ENCODE assay signal across 17 cellular contexts in the genomic region with DNA sequence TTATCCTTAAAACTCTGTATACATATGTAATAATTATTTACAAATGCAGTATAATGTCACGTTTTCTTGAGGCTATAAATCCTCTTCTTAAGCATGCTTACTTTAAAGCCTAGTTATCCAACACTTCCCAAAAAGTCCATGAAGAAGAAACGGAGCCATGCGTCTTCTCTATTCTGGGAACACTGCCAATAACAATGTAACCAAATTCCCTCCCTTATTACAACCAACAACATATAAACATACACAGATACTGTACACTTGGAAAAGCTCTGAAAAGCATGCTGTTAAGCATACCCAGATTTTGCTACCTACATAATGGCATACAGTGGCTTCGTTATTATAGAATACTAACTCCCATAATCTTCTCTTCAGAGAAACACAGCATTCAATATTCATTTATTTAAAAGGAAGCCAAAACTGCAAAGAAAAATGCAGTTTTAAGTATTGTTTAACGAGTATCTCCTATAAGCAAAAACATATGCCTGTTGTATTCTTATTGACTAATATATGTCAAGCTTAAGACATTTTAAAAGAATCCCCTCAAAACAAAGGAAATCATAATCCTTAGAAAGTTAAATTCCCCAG.
DNase-seq lines count a peak whose midpoint lies in the region; ATAC-seq, FAIRE-seq and TF ChIP-seq lines count a peak whose summit lies in the region.
"Had no signal": no experiment of that assay in that cellular context is flagged by ENCODE, and none has a peak within 500 bp of the region (broad histone marks: within the 10 kb centered on the region; RNA-seq: fewer than 3 reads in every experiment).

No MANE protein-coding gene starts in this region.

- FAIRE-seq in endometrium (lab: Jason Lieb, UNC): peak; percentile 58
- FAIRE-seq: A549 had no signal

- H2AFZ ChIP-seq in GM23338: no peak overlapping the region

- H3K27me3 ChIP-seq in GM23338 (ENCODE audit: insufficient read depth): no peaks in the 10 kb centered on the region
- H3K27me3 ChIP-seq: spleen, upper lobe of left lung had no signal

- no peaks in the 10 kb centered on the region for H4K20me1 ChIP-seq in GM23338 (replicated peaks; ENCODE audit: insufficient read depth)

- H3K27me3 Mint-ChIP-seq in GM23338 (ENCODE audit: insufficient read depth, low read depth, poor library complexity): no peaks in the 10 kb centered on the region
- H3K27me3 Mint-ChIP-seq in WTC11 (ENCODE audit: low read depth): no peaks in the 10 kb centered on the region
- H3K27me3 Mint-ChIP-seq: CD4-positive, alpha-beta T cell; naive thymus-derived CD8-positive, alpha-beta T cell had no signal

- H3K9me2 ChIP-seq in GM23338 (ENCODE audit: insufficient read depth): no peaks in the 10 kb centered on the region

- H3K4me3 ChIP-seq in GM23338: no peak overlapping the region
- H3K4me3 ChIP-seq: A549, spleen, upper lobe of left lung had no signal

- DNase-seq in NCI-H2107 treated with DMSO at 0.1 percent for 48 hours (lab: John Stamatoyannopoulos, UW; ENCODE audit: unreplicated experiment) (peak; percentile 73), NCI-H2107 (lab: John Stamatoyannopoulos, UW) (no peak), NCI-H345 (lab: John Stamatoyannopoulos, UW) (peak; percentile 52), GM23338 (ENCODE audit: low spot score) (no peak), WTC11 (ENCODE audit: low spot score) (no peak)
- no peak for DNase-seq in NK-92 treated with Interleukin-12 subunit alpha and Interleukin-12 subunit beta, amount 100 ng/mL, for 24 hours (lab: John Stamatoyannopoulos, UW)
- DNase-seq: activated CD8-positive, alpha-beta T cell treated with anti-CD3 and anti-CD28 coated beads, Interleukin-2, amount 10 ng/mL, durations not matched to agents 7 days and 5 days; CD4-positive, alpha-beta T cell; posterior cingulate gyrus; spleen; upper lobe of left lung had no signal

- ATAC-seq in GM23338 (no peak), WTC11 (no peak), GM21447 (IDR thresholded peaks at IDR 0.05; ENCODE audit: unreplicated experiment) (no peak)
- ATAC-seq: activated CD8-positive, alpha-beta T cell treated with anti-CD3 and anti-CD28 coated beads, Interleukin-2, amount 10 ng/mL, durations not matched to agents 7 days and 5 days; stimulated activated effector memory CD8-positive, alpha-beta T cell treated with anti-CD3 and anti-CD28 coated beads, Interleukin-12 subunit alpha, Interleukin-12 subunit beta, amount 100 ng/mL, for 72 hours had no signal

- CTCF ChIA-PET in WTC11 (lab: Charles Lee): interaction anchor here (0.7 to 1.6 kb wide), 2 partner anchors 276 to 317 kb away, joined by 3 read pairs; no protein-coding TSS in a partner anchor

- no peak overlapping the region for H3K27ac ChIP-seq in GM23338 (ENCODE audit: low read depth)
- H3K27ac ChIP-seq: A549, spleen, upper lobe of left lung had no signal

- POLR2A ChIA-PET in WTC11 (lab: Charles Lee): no interaction called here

- H3K4me1 Mint-ChIP-seq in GM23338 (no peaks in the 10 kb centered on the region), WTC11 (no peaks in the 10 kb centered on the region)
- H3K4me1 Mint-ChIP-seq: immature natural killer cell; naive thymus-derived CD8-positive, alpha-beta T cell; stimulated activated effector memory CD8-positive, alpha-beta T cell treated with anti-CD3 and anti-CD28 coated beads, Interleukin-12 subunit alpha, Interleukin-12 subunit beta, amount 100 ng/mL, for 72 hours had no signal

- H3K36me3 Mint-ChIP-seq in GM23338 (ENCODE audit: low read depth): no peaks in the 10 kb centered on the region; the same call in 2 of the 3 replicates
- 0 out of 2 replicates have a peak, but pooled peaks cover 5% of the 10 kb centered on the region for H3K36me3 Mint-ChIP-seq in WTC11

- TF ChIP-seq CTCF in GM23338 (conservative IDR thresholded peaks at IDR 0.05; ENCODE audit: low read depth in 2 of 2) (no peak), WTC11 (IDR thresholded peaks at IDR 0.05) (no peak)

- H3K9me3 Mint-ChIP-seq in GM23338 (no peaks in the 10 kb centered on the region), WTC11 (no peaks in the 10 kb centered on the region)
- H3K9me3 Mint-ChIP-seq: CD4-positive, alpha-beta T cell; immature natural killer cell; naive thymus-derived CD8-positive, alpha-beta T cell; stimulated activated effector memory CD8-positive, alpha-beta T cell treated with anti-CD3 and anti-CD28 coated beads, Interleukin-12 subunit alpha, Interleukin-12 subunit beta, amount 100 ng/mL, for 72 hours had no signal

- no peaks in the 10 kb centered on the region for H3K79me2 ChIP-seq in GM23338 (replicated peaks; ENCODE audit: insufficient read depth)

- no peaks in the 10 kb centered on the region for H3K36me3 ChIP-seq in GM23338 (ENCODE audit: insufficient read depth)

- H3K27ac Mint-ChIP-seq in GM23338 (no peak overlapping the region), WTC11 (no peak overlapping the region)
- H3K27ac Mint-ChIP-seq: activated CD8-positive, alpha-beta T cell treated with anti-CD3 and anti-CD28 coated beads, Interleukin-2, amount 10 ng/mL, durations not matched to agents 7 days and 5 days; CD4-positive, alpha-beta T cell; immature natural killer cell; naive thymus-derived CD8-positive, alpha-beta T cell; stimulated activated effector memory CD8-positive, alpha-beta T cell treated with anti-CD3 and anti-CD28 coated beads, Interleukin-12 subunit alpha, Interleukin-12 subunit beta, amount 100 ng/mL, for 72 hours had no signal

- no peaks in the 10 kb centered on the region for H3K4me1 ChIP-seq in GM23338 (ENCODE audit: insufficient read depth)
- H3K4me1 ChIP-seq: spleen, upper lobe of left lung had no signal

- H3F3A ChIP-seq in GM23338 (replicated peaks; ENCODE audit: low read depth): no peaks in the 10 kb centered on the region

- no peak overlapping the region for H3K4me2 ChIP-seq in GM23338
- H3K4me2 ChIP-seq: A549 had no signal

- H3K4me3 Mint-ChIP-seq in GM23338 (no peak overlapping the region), WTC11 (no peak overlapping the region)
- H3K4me3 Mint-ChIP-seq: activated CD8-positive, alpha-beta T cell treated with anti-CD3 and anti-CD28 coated beads, Interleukin-2, amount 10 ng/mL, durations not matched to agents 7 days and 5 days; CD4-positive, alpha-beta T cell; immature natural killer cell; naive thymus-derived CD8-positive, alpha-beta T cell; stimulated activated effector memory CD8-positive, alpha-beta T cell treated with anti-CD3 and anti-CD28 coated beads, Interleukin-12 subunit alpha, Interleukin-12 subunit beta, amount 100 ng/mL, for 72 hours had no signal

TF ChIP-seq in GM23338, 12 proteins besides CTCF, POLR2A, EP300 and RAD21 (continues in another document):
- TF ChIP-seq JUNB (IDR thresholded peaks at IDR 0.05; ENCODE audit: unreplicated experiment) (no peak), POLR2AphosphoS5 (IDR thresholded peaks at IDR 0.05; ENCODE audit: low read depth) (no peak), NANOG (IDR thresholded peaks at IDR 0.05; ENCODE audit: borderline replicate concordance) (no peak), ZNF114 (CRISPR knock-in tag; IDR thresholded peaks at IDR 0.05) (no peak)

TF ChIP-seq in WTC11, 78 proteins besides CTCF, POLR2A, EP300 and RAD21 (continues in another document):
- TF ChIP-seq, protein P1, sequence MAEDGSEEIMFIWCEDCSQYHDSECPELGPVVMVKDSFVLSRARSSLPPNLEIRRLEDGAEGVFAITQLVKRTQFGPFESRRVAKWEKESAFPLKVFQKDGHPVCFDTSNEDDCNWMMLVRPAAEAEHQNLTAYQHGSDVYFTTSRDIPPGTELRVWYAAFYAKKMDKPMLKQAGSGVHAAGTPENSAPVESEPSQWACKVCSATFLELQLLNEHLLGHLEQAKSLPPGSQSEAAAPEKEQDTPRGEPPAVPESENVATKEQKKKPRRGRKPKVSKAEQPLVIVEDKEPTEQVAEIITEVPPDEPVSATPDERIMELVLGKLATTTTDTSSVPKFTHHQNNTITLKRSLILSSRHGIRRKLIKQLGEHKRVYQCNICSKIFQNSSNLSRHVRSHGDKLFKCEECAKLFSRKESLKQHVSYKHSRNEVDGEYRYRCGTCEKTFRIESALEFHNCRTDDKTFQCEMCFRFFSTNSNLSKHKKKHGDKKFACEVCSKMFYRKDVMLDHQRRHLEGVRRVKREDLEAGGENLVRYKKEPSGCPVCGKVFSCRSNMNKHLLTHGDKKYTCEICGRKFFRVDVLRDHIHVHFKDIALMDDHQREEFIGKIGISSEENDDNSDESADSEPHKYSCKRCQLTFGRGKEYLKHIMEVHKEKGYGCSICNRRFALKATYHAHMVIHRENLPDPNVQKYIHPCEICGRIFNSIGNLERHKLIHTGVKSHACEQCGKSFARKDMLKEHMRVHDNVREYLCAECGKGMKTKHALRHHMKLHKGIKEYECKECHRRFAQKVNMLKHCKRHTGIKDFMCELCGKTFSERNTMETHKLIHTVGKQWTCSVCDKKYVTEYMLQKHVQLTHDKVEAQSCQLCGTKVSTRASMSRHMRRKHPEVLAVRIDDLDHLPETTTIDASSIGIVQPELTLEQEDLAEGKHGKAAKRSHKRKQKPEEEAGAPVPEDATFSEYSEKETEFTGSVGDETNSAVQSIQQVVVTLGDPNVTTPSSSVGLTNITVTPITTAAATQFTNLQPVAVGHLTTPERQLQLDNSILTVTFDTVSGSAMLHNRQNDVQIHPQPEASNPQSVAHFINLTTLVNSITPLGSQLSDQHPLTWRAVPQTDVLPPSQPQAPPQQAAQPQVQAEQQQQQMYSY (CRISPR knock-in tag; IDR thresholded peaks at IDR 0.05): no peak
- TF ChIP-seq ZNF396 (CRISPR knock-in tag; IDR thresholded peaks at IDR 0.05; ENCODE audit: borderline replicate concordance) (no peak), EMX1 (CRISPR knock-in tag; IDR thresholded peaks at IDR 0.05) (no peak)
- TF ChIP-seq, protein P2, sequence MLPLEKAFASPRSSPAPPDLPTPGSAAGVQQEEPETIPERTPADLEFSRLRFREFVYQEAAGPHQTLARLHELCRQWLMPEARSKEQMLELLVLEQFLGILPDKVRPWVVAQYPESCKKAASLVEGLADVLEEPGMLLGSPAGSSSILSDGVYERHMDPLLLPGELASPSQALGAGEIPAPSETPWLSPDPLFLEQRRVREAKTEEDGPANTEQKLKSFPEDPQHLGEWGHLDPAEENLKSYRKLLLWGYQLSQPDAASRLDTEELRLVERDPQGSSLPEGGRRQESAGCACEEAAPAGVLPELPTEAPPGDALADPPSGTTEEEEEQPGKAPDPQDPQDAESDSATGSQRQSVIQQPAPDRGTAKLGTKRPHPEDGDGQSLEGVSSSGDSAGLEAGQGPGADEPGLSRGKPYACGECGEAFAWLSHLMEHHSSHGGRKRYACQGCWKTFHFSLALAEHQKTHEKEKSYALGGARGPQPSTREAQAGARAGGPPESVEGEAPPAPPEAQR (CRISPR knock-in tag; IDR thresholded peaks at IDR 0.05): no peak

Comparison
In these comparisons a context has a peak if more than half of its experiments do, and no peak if none do; other contexts are left out.
1. DNase-seq: peak in NCI-H2107 treated with DMSO at 0.1 percent for 48 hours (single experiment) and NCI-H345 (single experiment); none in NCI-H2107 (single experiment), NK-92 treated with Interleukin-12 subunit alpha and Interleukin-12 subunit beta, amount 100 ng/mL, for 24 hours (single experiment), GM23338 (single experiment) and WTC11 (single experiment).